In genomic region chr7:91941450-91941849, GRCh38 we compare ENCODE assay signal across 8 cellular contexts. TPM values are rescaled to one million over a fixed set of nuclear protein-coding genes. Genes with fewer than 3 reads are reported as not detected.
A peak's percentile ranks its signal among the peaks of the same experiment; 100 is the strongest.
DNase-seq lines count a peak whose midpoint lies in the region; ATAC-seq and TF ChIP-seq lines count a peak whose summit lies in the region.

No MANE protein-coding gene starts in this region.

- H3K9me3 ChIP-seq in OCI-LY3 (ENCODE audit: insufficient read depth, low read length) (no peaks in the 10 kb centered on the region), neural cell (ENCODE audit: low read length) (no peaks in the 10 kb centered on the region), uterus (no peaks in the 10 kb centered on the region)

- H3K36me3 ChIP-seq in OCI-LY3 (replicated peaks; ENCODE audit: low read depth, low read length) (no peaks in the 10 kb centered on the region), neural cell (ENCODE audit: insufficient read depth, low read length) (no peaks in the 10 kb centered on the region), uterus (no peaks in the 10 kb centered on the region)

- no peaks in the 10 kb centered on the region for H3K9me2 ChIP-seq in neural cell (ENCODE audit: insufficient read depth, low read length)

- H3K79me2 ChIP-seq in OCI-LY3 (ENCODE audit: low read length) (peaks cover 40% of the 10 kb centered on the region), neural cell (replicated peaks; ENCODE audit: insufficient read depth, low read length) (peaks cover 49% of the 10 kb centered on the region)

- ATAC-seq in HG03280 (IDR thresholded peaks at IDR 0.05; ENCODE audit: unreplicated experiment) = peak; percentile 40

- H3K4me1 Mint-ChIP-seq in activated T-helper 1 cell treated with anti-CD3 and anti-CD28 coated beads, Interleukin-12 subunit alpha, Interleukin-12 subunit beta, Interleukin-2, Interleukin-4 antibody, amounts not matched to agents 30 ng/mL and 10 ng/mL and 1 ng/mL, durations not matched to agents 14 hours and 24 hours and 36 hours (ENCODE audit: low read depth) = peaks cover 32% of the 10 kb centered on the region

- H3K4me1 ChIP-seq in OCI-LY3 (ENCODE audit: low read length) = peaks cover 23% of the 10 kb centered on the region
- H3K4me1 ChIP-seq in uterus = peaks cover 0 to 7% of the 10 kb centered on the region in 2 donors

- no peak for TF ChIP-seq CTCF in OCI-LY3 (IDR thresholded peaks at IDR 0.05; ENCODE audit: low read depth, low read length)
- TF ChIP-seq CTCF in fibroblast of the aortic adventitia (IDR thresholded peaks at IDR 0.05; ENCODE audit: insufficient read depth, low read length) = no peak
- TF ChIP-seq CTCF in neural cell (IDR thresholded peaks at IDR 0.05; ENCODE audit: poor library complexity, severe bottlenecking) = no peak
- no peak for TF ChIP-seq CTCF in uterus (IDR thresholded peaks at IDR 0.05)

- H3K4me3 ChIP-seq in OCI-LY3 (ENCODE audit: low read length) (peak overlapping the region; percentile 81), fibroblast of the aortic adventitia (ENCODE audit: low read depth, low read length) (peak overlapping the region; percentile 93), neural cell (ENCODE audit: low read length) (peak overlapping the region; percentile 97), uterus (peak overlapping the region; percentile 73 to 89)

- H2AFZ ChIP-seq in OCI-LY3 (ENCODE audit: low read depth, low read length) = peak overlapping the region; percentile 81
- peak overlapping the region; percentile 93 for H2AFZ ChIP-seq in neural cell (ENCODE audit: low read depth, low read length)

- intact Hi-C loops in activated T-helper 1 cell treated with anti-CD3 and anti-CD28 coated beads, Interleukin-12 subunit alpha, Interleukin-12 subunit beta, Interleukin-2, Interleukin-4 antibody, amounts not matched to agents 30 ng/mL and 10 ng/mL and 1 ng/mL, durations not matched to agents 14 hours and 24 hours and 36 hours (cut with micrococcal nuclease) = loop anchor here (2.0 to 5.0 kb wide), 6 partner anchors 237 to 1291 kb away; partner anchors contain the start of genes ANKIB1, FZD1, KRIT1 and LRRD1
- intact Hi-C loops in uterus (cut with DNase I; ENCODE audit: low total_unique reads) = no loop called here

- H3K9ac ChIP-seq in OCI-LY3 (ENCODE audit: low read length) = peak overlapping the region; percentile 91
- H3K9ac ChIP-seq in neural cell (ENCODE audit: low read length) = peak overlapping the region; percentile 98

- no peaks in the 10 kb centered on the region for H3K9me3 Mint-ChIP-seq in activated T-helper 1 cell treated with anti-CD3 and anti-CD28 coated beads, Interleukin-12 subunit alpha, Interleukin-12 subunit beta, Interleukin-2, Interleukin-4 antibody, amounts not matched to agents 30 ng/mL and 10 ng/mL and 1 ng/mL, durations not matched to agents 14 hours and 24 hours and 36 hours

- no peak for TF ChIP-seq RAD21 in neural cell (conservative IDR thresholded peaks at IDR 0.05)

- H3K27me3 ChIP-seq in OCI-LY3 (ENCODE audit: low read depth, low read length) = no peaks in the 10 kb centered on the region
- no peaks in the 10 kb centered on the region for H3K27me3 ChIP-seq in neural cell (ENCODE audit: insufficient read depth, low read depth, low read length)
- H3K27me3 ChIP-seq in uterus = no peaks in the 10 kb centered on the region

- no peak for TF ChIP-seq POLR2A in uterus (IDR thresholded peaks at IDR 0.05)

- peak; percentile 10 for TF ChIP-seq EP300 in neural cell (conservative IDR thresholded peaks at IDR 0.05; ENCODE audit: poor library complexity, severe bottlenecking)

- peak overlapping the region; percentile 83 for H3K27ac Mint-ChIP-seq in activated T-helper 1 cell treated with anti-CD3 and anti-CD28 coated beads, Interleukin-12 subunit alpha, Interleukin-12 subunit beta, Interleukin-2, Interleukin-4 antibody, amounts not matched to agents 30 ng/mL and 10 ng/mL and 1 ng/mL, durations not matched to agents 14 hours and 24 hours and 36 hours

- DNase-seq in NCI-H2196 (lab: John Stamatoyannopoulos, UW; ENCODE audit: unreplicated experiment) = peak; percentile 42
- no peak for DNase-seq in NCI-H2196 treated with DMSO at 0.1 percent for 48 hours (lab: John Stamatoyannopoulos, UW; ENCODE audit: unreplicated experiment)
- no peak for DNase-seq in activated T-helper 1 cell treated with anti-CD3 and anti-CD28 coated beads, Interleukin-12 subunit alpha, Interleukin-12 subunit beta, Interleukin-2, Interleukin-4 antibody, amounts not matched to agents 30 ng/mL and 10 ng/mL and 1 ng/mL, durations not matched to agents 14 hours and 24 hours and 36 hours (ENCODE audit: low spot score)
- peak; percentile 30 for DNase-seq in fibroblast of the aortic adventitia (ENCODE audit: low read depth)
- no peak for DNase-seq in uterus

- peaks cover 5% of the 10 kb centered on the region; the same call in 1 of the 2 replicates for H4K20me1 ChIP-seq in OCI-LY3 (ENCODE audit: insufficient read depth, low read length)
- H4K20me1 ChIP-seq in neural cell (ENCODE audit: insufficient read depth) = peaks cover 4% of the 10 kb centered on the region

- H3K4me3 Mint-ChIP-seq in activated T-helper 1 cell treated with anti-CD3 and anti-CD28 coated beads, Interleukin-12 subunit alpha, Interleukin-12 subunit beta, Interleukin-2, Interleukin-4 antibody, amounts not matched to agents 30 ng/mL and 10 ng/mL and 1 ng/mL, durations not matched to agents 14 hours and 24 hours and 36 hours = peak overlapping the region; percentile 88

- H3K4me2 ChIP-seq in OCI-LY3 (ENCODE audit: low read length) (peak overlapping the region; percentile 89), neural cell (ENCODE audit: low read length) (peak overlapping the region; percentile 88)

- peaks cover 1% of the 10 kb centered on the region for H3K36me3 Mint-ChIP-seq in activated T-helper 1 cell treated with anti-CD3 and anti-CD28 coated beads, Interleukin-12 subunit alpha, Interleukin-12 subunit beta, Interleukin-2, Interleukin-4 antibody, amounts not matched to agents 30 ng/mL and 10 ng/mL and 1 ng/mL, durations not matched to agents 14 hours and 24 hours and 36 hours (ENCODE audit: low read depth)

- H3K27ac ChIP-seq in OCI-LY3 (ENCODE audit: low read length) = peak overlapping the region; percentile 48
- peak overlapping the region; percentile 98 for H3K27ac ChIP-seq in neural cell (ENCODE audit: low read length)
- H3K27ac ChIP-seq in uterus = peak overlapping the region; percentile 95 to 97

- H3K27me3 Mint-ChIP-seq in activated T-helper 1 cell treated with anti-CD3 and anti-CD28 coated beads, Interleukin-12 subunit alpha, Interleukin-12 subunit beta, Interleukin-2, Interleukin-4 antibody, amounts not matched to agents 30 ng/mL and 10 ng/mL and 1 ng/mL, durations not matched to agents 14 hours and 24 hours and 36 hours (ENCODE audit: insufficient read depth) = peaks cover 5% of the 10 kb centered on the region

- no peaks in the 10 kb centered on the region for H3F3A ChIP-seq in neural cell (ENCODE audit: insufficient read depth, low read length, poor library complexity, severe bottlenecking)

TF ChIP-seq in neural cell, 6 proteins besides CTCF, POLR2A, EP300 and RAD21:
- TF ChIP-seq REST (IDR thresholded peaks at IDR 0.05; ENCODE audit: borderline replicate concordance) (no peak), TAF1 (IDR thresholded peaks at IDR 0.05; ENCODE audit: low read depth) (no peak), POLR2AphosphoS5 (IDR thresholded peaks at IDR 0.05) (peak; percentile 38), EZH2 (IDR thresholded peaks at IDR 0.05; ENCODE audit: borderline replicate concordance, insufficient read depth, low read length, poor library complexity, severe bottlenecking) (no peak), MXI1 (conservative IDR thresholded peaks at IDR 0.05; ENCODE audit: poor library complexity, severe bottlenecking) (peak; percentile 66), SMC3 (conservative IDR thresholded peaks at IDR 0.05; ENCODE audit: poor library complexity) (no peak)

RNA-seq across cellular contexts. Expression of gene AKAP9, which starts 0.8 kb away (rescaled TPM):
- total RNA-seq in activated T-helper 1 cell treated with anti-CD3 and anti-CD28 coated beads, Interleukin-12 subunit alpha, Interleukin-12 subunit beta, Interleukin-2, Interleukin-4 antibody, amounts not matched to agents 30 ng/mL and 10 ng/mL and 1 ng/mL, durations not matched to agents 14 hours and 24 hours and 36 hours = 34.1 and 36.1 TPM in 2 replicates
- total RNA-seq in fibroblast of the aortic adventitia (ENCODE audit: low replicate concordance) = 53.3 and 55.0 TPM in 2 replicates
- 120 and 124 TPM in 2 replicates for polyA plus RNA-seq in neural cell
- 507 and 613 TPM in 2 replicates for polyA minus RNA-seq in neural cell
- 100 to 1,000 TPM in 1 of 4 donors, 10 to 100 TPM in 3; 32.5 to 125 (median 63.5) TPM for total RNA-seq in uterus

Comparison
In these comparisons a context has a peak if more than half of its experiments do, and no peak if none do; other contexts are left out.
1. DNase-seq: peak in NCI-H2196 (single experiment) and fibroblast of the aortic adventitia (single experiment); none in NCI-H2196 treated with DMSO at 0.1 percent for 48 hours (single experiment), activated T-helper 1 cell treated with anti-CD3 and anti-CD28 coated beads, Interleukin-12 subunit alpha, Interleukin-12 subunit beta, Interleukin-2, Interleukin-4 antibody, amounts not matched to agents 30 ng/mL and 10 ng/mL and 1 ng/mL, durations not matched to agents 14 hours and 24 hours and 36 hours (single experiment) and uterus (0 of 2).
2. H3K27ac ChIP-seq: peak in every context shown above with its lines; median percentile 98 in neural cell; 96 in uterus; 48 in OCI-LY3.
3. Peak in every context shown above with its lines, with median percentiles within 50 percentile points of each other: H3K4me3 ChIP-seq.